In the genomic region with DNA sequence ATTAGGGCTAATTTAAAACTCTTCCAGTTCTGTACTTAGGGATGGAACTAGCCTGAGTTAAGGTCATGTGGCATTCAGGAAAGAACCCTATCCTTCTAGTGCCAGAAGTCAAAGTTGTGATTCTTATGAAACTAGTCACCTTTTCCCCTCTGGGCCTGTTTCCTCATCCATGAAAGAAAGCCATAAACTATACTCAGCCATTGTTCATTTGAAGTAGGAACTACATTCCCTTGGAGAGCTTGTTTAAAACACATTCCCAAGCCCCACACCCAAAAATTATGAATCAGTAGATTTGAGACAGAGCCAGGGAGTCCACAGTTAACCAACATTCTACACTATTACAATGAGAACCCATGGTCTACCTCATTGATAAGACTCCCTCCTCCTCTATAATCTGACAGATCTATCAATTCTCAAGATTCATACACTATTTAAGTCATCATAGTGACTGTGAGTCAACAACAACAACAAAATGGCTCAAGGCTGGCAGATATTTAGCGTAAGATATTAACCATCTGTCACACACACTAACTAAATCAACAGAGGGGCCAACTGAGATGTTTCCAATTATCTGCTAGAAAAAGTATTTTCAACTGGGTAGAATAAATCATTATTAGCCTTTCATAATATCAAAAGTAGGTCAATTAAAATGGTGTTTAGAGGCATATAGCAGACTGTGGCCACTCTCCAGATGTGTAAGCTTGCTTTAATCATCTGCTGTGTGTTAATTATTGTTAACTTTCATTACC, we compare ENCODE assay signal across 12 cellular contexts.
DNase-seq lines count a peak whose midpoint lies in the region; ATAC-seq and TF ChIP-seq lines count a peak whose summit lies in the region.
"Had no signal": no experiment of that assay in that cellular context is flagged by ENCODE, and none has a peak within 500 bp of the region (broad histone marks: within the 10 kb centered on the region; RNA-seq: fewer than 3 reads in every experiment).

No MANE protein-coding gene starts in this region.

- TF ChIP-seq EP300 in gastroesophageal sphincter (IDR thresholded peaks at IDR 0.05) (no peak), suprapubic skin (IDR thresholded peaks at IDR 0.05) (no peak), stomach (IDR thresholded peaks at IDR 0.05) (no peak)

- H3K9me3 ChIP-seq in adipocyte (ENCODE audit: control insufficient read depth, low read length) (peaks cover 3% of the 10 kb centered on the region), gastroesophageal sphincter (peaks cover 0 to 3% (median 0%) of the 10 kb centered on the region in 3 donors), suprapubic skin (no peaks in the 10 kb centered on the region), stomach (no peaks in the 10 kb centered on the region)

- H3K36me3 ChIP-seq in adipocyte (ENCODE audit: control insufficient read depth, insufficient read depth, low read length, severe bottlenecking) (no peaks in the 10 kb centered on the region), gastroesophageal sphincter (no peaks in the 10 kb centered on the region), suprapubic skin (no peaks in the 10 kb centered on the region), stomach (no peaks in the 10 kb centered on the region)

- H3K27me3 ChIP-seq in adipocyte (replicated peaks; ENCODE audit: control insufficient read depth, insufficient read depth, low read length) (no peaks in the 10 kb centered on the region), gastroesophageal sphincter (no peaks in the 10 kb centered on the region), suprapubic skin (no peaks in the 10 kb centered on the region), stomach (no peaks in the 10 kb centered on the region)

- WGBS in gastroesophageal sphincter (ENCODE audit: low coverage in 1 of 2), 2 donors: 57 to 67% methylated on average over 1 of the region's 1 CpG
- WGBS in suprapubic skin: 57% methylated on average over 1 of the region's 1 CpG
- 85 to 95% (median 93%) methylated on average over 1 of the region's 1 CpG for WGBS in stomach, 5 donors

- intact Hi-C loops in stomach (cut with DNase I; ENCODE audit: low total_unique reads): no loop called here

- no peak for TF ChIP-seq POLR2A in gastroesophageal sphincter (IDR thresholded peaks at IDR 0.05)
- no peak for TF ChIP-seq POLR2A in suprapubic skin (IDR thresholded peaks at IDR 0.05)
- no peak for TF ChIP-seq POLR2A in stomach (IDR thresholded peaks at IDR 0.05)

- H3K4me1 ChIP-seq in adipocyte (ENCODE audit: control insufficient read depth, insufficient read depth, low read length) (peaks cover 18% of the 10 kb centered on the region), gastroesophageal sphincter (no peaks in the 10 kb centered on the region), suprapubic skin (peaks cover 23% of the 10 kb centered on the region), stomach (peaks cover 0 to 5% (median 0%) of the 10 kb centered on the region in 4 donors)

- ATAC-seq in gastroesophageal sphincter: peak; percentile 90

- H3K9ac ChIP-seq in adipocyte (ENCODE audit: low read length): no peak overlapping the region

- peak overlapping the region in 2 of 4 donors; percentile 7 to 8 for H3K27ac ChIP-seq in gastroesophageal sphincter
- H3K27ac ChIP-seq in suprapubic skin: peak overlapping the region; percentile 12
- H3K27ac ChIP-seq in stomach: no peak overlapping the region

- H3K4me3 ChIP-seq in adipocyte (ENCODE audit: low read length): no peak overlapping the region
- no peak overlapping the region for H3K4me3 ChIP-seq in gastroesophageal sphincter
- no peak overlapping the region for H3K4me3 ChIP-seq in suprapubic skin
- no peak overlapping the region for H3K4me3 ChIP-seq in stomach

- TF ChIP-seq CTCF in gastroesophageal sphincter (IDR thresholded peaks at IDR 0.05): no peak
- TF ChIP-seq CTCF in suprapubic skin (IDR thresholded peaks at IDR 0.05): no peak
- TF ChIP-seq CTCF in stomach (IDR thresholded peaks at IDR 0.05): no peak

- DNase-seq in NCI-H2171 treated with DMSO at 0.1 percent for 48 hours (lab: John Stamatoyannopoulos, UW) (peak; percentile 33), NCI-H2171 (lab: John Stamatoyannopoulos, UW) (no peak), adipocyte (ENCODE audit: low read depth) (peak; percentile 49), suprapubic skin (ENCODE audit: low spot score in 2 of 2) (no peak), CD1c-positive myeloid dendritic cell (ENCODE audit: extremely low spot score) (no peak), NCI-H526 (lab: John Stamatoyannopoulos, UW) (no peak), stomach (no peak)
- DNase-seq: activated gamma-delta T cell treated with Interleukin-2 at 50 U/mL for 16 hours; effector CD4-positive, alpha-beta T cell; H9; NCI-H146 had no signal

Comparison
In these comparisons a context has a peak if more than half of its experiments do, and no peak if none do; other contexts are left out.
1. DNase-seq: peak in NCI-H2171 treated with DMSO at 0.1 percent for 48 hours (single experiment) and adipocyte (single experiment); none in NCI-H2171 (single experiment), suprapubic skin (0 of 2), CD1c-positive myeloid dendritic cell (single experiment), NCI-H526 (0 of 2) and stomach (single experiment).